In the genomic region with DNA sequence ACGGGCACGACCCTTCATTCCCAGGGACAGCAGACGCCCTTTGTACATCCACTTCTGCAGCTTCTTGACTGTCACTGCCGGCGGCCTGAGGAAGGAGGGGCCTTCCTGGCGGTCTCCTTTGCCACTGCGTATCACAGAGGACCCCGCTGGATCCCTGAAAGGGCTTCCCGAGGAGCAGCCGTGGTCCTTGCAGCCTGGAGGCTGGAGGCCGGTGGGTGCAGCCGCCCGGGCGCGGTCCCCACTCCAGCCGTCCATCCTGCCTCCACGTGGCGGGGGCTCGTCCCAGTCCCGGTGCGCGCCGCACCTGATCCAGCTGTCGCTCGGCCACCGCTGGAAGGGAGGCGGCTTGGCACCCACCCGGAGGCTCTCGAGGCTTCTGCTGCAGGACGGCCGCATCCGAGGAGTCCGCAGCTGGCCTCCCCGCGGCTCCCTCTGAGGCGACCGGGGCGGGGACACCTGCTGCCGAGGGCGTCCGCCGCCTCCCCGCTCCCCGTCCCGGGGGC, we compare ENCODE assay signal across 8 cellular contexts. TPM values are rescaled to one million over a fixed set of nuclear protein-coding genes. Genes with fewer than 3 reads are reported as not detected.
DNase-seq lines count a peak whose midpoint lies in the region; ATAC-seq and TF ChIP-seq lines count a peak whose summit lies in the region.

No MANE protein-coding gene starts in this region.

- H3K27ac ChIP-seq in RWPE1: no peak overlapping the region

- H3K27ac Mint-ChIP-seq in immature natural killer cell: no peak overlapping the region

- H3K4me1 Mint-ChIP-seq in immature natural killer cell: peaks cover 15 to 19% of the 10 kb centered on the region in 2 donors

- in situ Hi-C loops in ACHN (cut with HindIII; ENCODE audit: low pct_ligation_motif_present, low pct_unique_long_range_greater_than_20kb, low sequenced_read_pairs) (no loop called here), astrocyte of the spinal cord (cut with HindIII; ENCODE audit: low sequenced_read_pairs) (no loop called here)

- H3K9me3 Mint-ChIP-seq in immature natural killer cell: peaks cover 0 to 3% (median 0%) of the 10 kb centered on the region in 6 donors

- H3K27me3 Mint-ChIP-seq in immature natural killer cell (ENCODE audit: low read depth in 3 of 3): peaks cover 13 to 42% (median 17%) of the 10 kb centered on the region in 3 donors

- no peaks in the 10 kb centered on the region for H3K36me3 Mint-ChIP-seq in immature natural killer cell

- DNase-seq in ACHN (peak; percentile 18), RWPE1 (ENCODE audit: low spot score) (peak; percentile 16), astrocyte of the spinal cord (ENCODE audit: low read depth, low spot score) (peak; percentile 13), immature natural killer cell (peak in 1 of 3 donors; percentile 7), CD1c-positive myeloid dendritic cell (ENCODE audit: extremely low spot score) (no peak)
- peak; percentile 4 to 30 (median 18) for DNase-seq in stimulated activated CD4-positive, alpha-beta T cell treated with anti-CD3 and anti-CD28 coated beads, Interleukin-1b, Interleukin-23, amount 100 ng/mL, for 24 hours (ENCODE audit: low read depth in 4 of 4, low spot score in 1 of 4)

- POLR2A ChIA-PET in RWPE1 (lab: Yijun Ruan, JAX; ENCODE audit: low non-redundant PET): interaction anchor here (0.7 to 1.1 kb wide), 2 partner anchors 24 to 31 kb away, joined by 3 read pairs; no protein-coding TSS in a partner anchor

- CTCF ChIA-PET in RWPE1 (lab: Yijun Ruan, JAX): interaction anchor here (0.6 kb wide), 1 partner anchor 243 kb away, joined by 4 read pairs; no protein-coding TSS in a partner anchor

- peak overlapping the region; percentile 70 to 88 (median 80) for H3K4me3 Mint-ChIP-seq in immature natural killer cell

- ATAC-seq in GM18907 (IDR thresholded peaks at IDR 0.05; ENCODE audit: unreplicated experiment) (peak; percentile 38), HG03108 (IDR thresholded peaks at IDR 0.05; ENCODE audit: unreplicated experiment) (peak; percentile 6)

- H3K4me3 ChIP-seq in astrocyte of the spinal cord (ENCODE audit: low read depth, low read length): peak overlapping the region; percentile 55

- no peak for TF ChIP-seq CTCF in RWPE1 (conservative IDR thresholded peaks at IDR 0.05; ENCODE audit: low read depth)
- no peak for TF ChIP-seq CTCF in astrocyte of the spinal cord (IDR thresholded peaks at IDR 0.05; ENCODE audit: low read depth, low read length)

RNA-seq across cellular contexts. Expression of gene SYDE2, which starts 0.4 kb away (rescaled TPM):
- polyA plus RNA-seq in immature natural killer cell: under 1 TPM; 0.08 to 0.98 (median 0.12) TPM

RNA-seq across cellular contexts. Expression of gene C1orf52, which starts 59.0 kb away (rescaled TPM):
- polyA plus RNA-seq in immature natural killer cell: 10 to 100 TPM; 13.9 to 29.2 (median 19.9) TPM
